ENCODE assay signal across 8 cellular contexts in the genomic region with DNA sequence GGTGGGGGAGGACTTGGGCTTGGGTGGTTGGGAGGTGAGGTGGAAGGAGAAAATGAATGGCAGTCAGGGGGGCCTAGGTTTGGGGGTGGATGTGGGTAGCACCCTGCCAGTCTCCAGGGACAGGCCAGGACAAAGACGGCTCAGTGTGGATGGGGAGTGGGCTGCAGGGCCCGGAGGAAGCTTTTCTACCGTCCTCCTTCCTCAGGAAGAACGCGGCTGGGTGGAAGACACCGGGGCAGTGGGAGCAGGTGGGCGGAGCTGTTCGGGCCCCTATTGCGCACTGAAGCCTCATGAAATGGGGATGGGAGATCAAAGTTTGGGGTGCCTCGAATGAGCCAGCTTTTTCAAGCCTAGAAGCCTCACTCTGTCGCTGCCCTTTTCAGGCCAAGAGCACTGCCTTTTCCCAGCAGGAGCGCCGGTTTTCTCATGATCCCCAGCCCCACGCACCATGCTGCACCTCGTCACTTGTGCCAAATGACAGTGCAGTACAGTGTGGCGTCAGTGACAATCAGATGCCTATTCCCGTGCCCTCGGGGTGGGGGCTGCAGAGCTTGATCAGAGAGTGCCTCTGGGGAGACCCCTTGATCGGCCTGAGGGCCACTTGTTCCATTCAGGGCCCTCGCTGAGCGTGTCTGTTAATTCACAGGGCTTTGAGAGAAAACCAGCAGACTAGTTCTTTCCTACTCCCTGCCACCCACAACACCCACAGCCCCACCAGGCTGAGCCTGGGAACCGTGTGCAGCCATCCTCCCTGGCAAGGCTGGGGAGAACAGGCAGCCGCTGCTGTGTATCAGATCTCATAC. TPM values are rescaled to one million over a fixed set of nuclear protein-coding genes. Genes with fewer than 3 reads are reported as not detected.
A peak's percentile ranks its signal among the peaks of the same experiment; 100 is the strongest.
DNase-seq lines count a peak whose midpoint lies in the region; ATAC-seq, FAIRE-seq and TF ChIP-seq lines count a peak whose summit lies in the region.

No MANE protein-coding gene starts in this region.

- no peak for DNase-seq in CD4-positive, CD25-positive, alpha-beta regulatory T cell
- DNase-seq in OCI-LY7 (ENCODE audit: low spot score): no peak
- no peak for DNase-seq in bronchial epithelial cell (ENCODE audit: low read depth)
- DNase-seq in mesendoderm: no peak
- no peak for DNase-seq in stimulated activated naive B cell treated with anti-CD40 and anti-IgM and Interleukin-4, amounts not matched to agents 10 μg/mL and 1 μg/mL and 100 μg/mL, for 72 hours
- DNase-seq in T-helper 9 cell: no peak
- DNase-seq in NCI-H146 (lab: John Stamatoyannopoulos, UW): no peak

- peak overlapping the region; percentile 99 for H3K27ac ChIP-seq in CD4-positive, CD25-positive, alpha-beta regulatory T cell (ENCODE audit: insufficient read depth, low read length, poor library complexity, severe bottlenecking)
- H3K27ac ChIP-seq in OCI-LY7 (ENCODE audit: low read depth, low read length, poor library complexity, severe bottlenecking) (peak overlapping the region; percentile 80), mesendoderm (ENCODE audit: low read depth, low read length) (no peak overlapping the region)

- H2BK120ac ChIP-seq in mesendoderm (ENCODE audit: low read depth, low read length): no peak overlapping the region

- peaks cover 19% of the 10 kb centered on the region for H3K36me3 Mint-ChIP-seq in CD4-positive, CD25-positive, alpha-beta regulatory T cell
- H3K36me3 Mint-ChIP-seq in stimulated activated naive B cell treated with anti-CD40 and anti-IgM and Interleukin-4, amounts not matched to agents 10 μg/mL and 1 μg/mL and 100 μg/mL, for 72 hours: peaks cover 31 to 45% of the 10 kb centered on the region in 2 donors

- H4K20me1 ChIP-seq in OCI-LY7 (ENCODE audit: insufficient read depth, low read length): peaks cover 17% of the 10 kb centered on the region

- BruUV-seq in OCI-LY7 (replicated peaks; lab: Mats Ljungman, UMichigan): no TSS peak

- peaks cover 28% of the 10 kb centered on the region for H3K79me1 ChIP-seq in mesendoderm (ENCODE audit: low read length)

- FAIRE-seq in bronchial epithelial cell (lab: Jason Lieb, UNC): no peak

- H3K27me3 Mint-ChIP-seq in CD4-positive, CD25-positive, alpha-beta regulatory T cell: peaks cover 19% of the 10 kb centered on the region
- no peaks in the 10 kb centered on the region for H3K27me3 Mint-ChIP-seq in stimulated activated naive B cell treated with anti-CD40 and anti-IgM and Interleukin-4, amounts not matched to agents 10 μg/mL and 1 μg/mL and 100 μg/mL, for 72 hours

- H3K36me3 ChIP-seq in CD4-positive, CD25-positive, alpha-beta regulatory T cell (ENCODE audit: control insufficient read depth, insufficient read depth, low read length): peaks cover 25% of the 10 kb centered on the region
- H3K36me3 ChIP-seq in OCI-LY7 (ENCODE audit: insufficient read depth, low read length): peaks cover 25% of the 10 kb centered on the region
- peaks cover 17% of the 10 kb centered on the region for H3K36me3 ChIP-seq in bronchial epithelial cell (ENCODE audit: control insufficient read depth, insufficient read depth, low read length)
- H3K36me3 ChIP-seq in mesendoderm (ENCODE audit: control insufficient read depth, insufficient read depth, low read length): peaks cover 10% of the 10 kb centered on the region

- peaks cover 6 to 9% of the 10 kb centered on the region in 2 experiments for H3K9me3 ChIP-seq in CD4-positive, CD25-positive, alpha-beta regulatory T cell (ENCODE audit: control insufficient read depth in 2 of 2, low read length in 2 of 2)
- H3K9me3 ChIP-seq in OCI-LY7 (ENCODE audit: low read length): peaks cover 24% of the 10 kb centered on the region

- peaks cover 38% of the 10 kb centered on the region for H3K4me1 ChIP-seq in CD4-positive, CD25-positive, alpha-beta regulatory T cell (ENCODE audit: control insufficient read depth, insufficient read depth, low read length, poor library complexity, severe bottlenecking)
- H3K4me1 ChIP-seq in OCI-LY7 (ENCODE audit: insufficient read depth, low read length, poor library complexity, severe bottlenecking) (peaks cover 31% of the 10 kb centered on the region), mesendoderm (ENCODE audit: control insufficient read depth, low read depth, low read length) (peaks cover 11% of the 10 kb centered on the region)

- TF ChIP-seq CTCF in OCI-LY7 (conservative IDR thresholded peaks at IDR 0.05; ENCODE audit: low read length) (no peak), bronchial epithelial cell (IDR thresholded peaks at IDR 0.05; ENCODE audit: insufficient read depth, low read length, severe bottlenecking) (no peak)

- CTCF ChIA-PET in OCI-LY7 (lab: Charles Lee; ENCODE audit: unreplicated experiment): interaction anchor here (1.1 kb wide), 1 partner anchor 9 kb away, joined by 4 read pairs; no protein-coding TSS in a partner anchor

- peak overlapping the region; percentile 96 for H3K56ac ChIP-seq in mesendoderm (ENCODE audit: low read length)

- no peak overlapping the region for H2AK5ac ChIP-seq in mesendoderm (ENCODE audit: low read length)

- peak overlapping the region; percentile 93 to 97 (median 93) for H3K27ac Mint-ChIP-seq in CD4-positive, CD25-positive, alpha-beta regulatory T cell
- H3K27ac Mint-ChIP-seq in stimulated activated naive B cell treated with anti-CD40 and anti-IgM and Interleukin-4, amounts not matched to agents 10 μg/mL and 1 μg/mL and 100 μg/mL, for 72 hours: peak overlapping the region; percentile 93

- no CpG with 5 or more reads among the region's 23 CpGs for WGBS in mesendoderm (ENCODE audit: extremely low coverage, insufficient coverage, low lambda C conversion rate)

- intact Hi-C loops in OCI-LY7 (cut with micrococcal nuclease; ENCODE audit: unreplicated experiment): no loop called here

- peak overlapping the region; percentile 97 to 100 (median 99) for H3K4me3 Mint-ChIP-seq in CD4-positive, CD25-positive, alpha-beta regulatory T cell
- peak overlapping the region; percentile 96 to 99 for H3K4me3 Mint-ChIP-seq in stimulated activated naive B cell treated with anti-CD40 and anti-IgM and Interleukin-4, amounts not matched to agents 10 μg/mL and 1 μg/mL and 100 μg/mL, for 72 hours

- no peak overlapping the region for H2BK15ac ChIP-seq in mesendoderm (replicated peaks; ENCODE audit: low read depth)

- peaks cover 14 to 57% (median 22%) of the 10 kb centered on the region in 4 donors for H3K4me1 Mint-ChIP-seq in CD4-positive, CD25-positive, alpha-beta regulatory T cell
- peaks cover 29 to 40% of the 10 kb centered on the region in 2 donors for H3K4me1 Mint-ChIP-seq in stimulated activated naive B cell treated with anti-CD40 and anti-IgM and Interleukin-4, amounts not matched to agents 10 μg/mL and 1 μg/mL and 100 μg/mL, for 72 hours

- H3K27me3 ChIP-seq in CD4-positive, CD25-positive, alpha-beta regulatory T cell (ENCODE audit: control insufficient read depth, insufficient read depth, low read length): no peaks in the 10 kb centered on the region
- H3K27me3 ChIP-seq in bronchial epithelial cell (ENCODE audit: control insufficient read depth, insufficient read depth, low read length) (no peaks in the 10 kb centered on the region), mesendoderm (ENCODE audit: insufficient read depth, low read length, poor library complexity) (no peaks in the 10 kb centered on the region)

- peak overlapping the region; percentile 80 for H3K4me3 ChIP-seq in CD4-positive, CD25-positive, alpha-beta regulatory T cell (ENCODE audit: low read depth, low read length)
- H3K4me3 ChIP-seq in OCI-LY7 (ENCODE audit: low read depth, low read length, poor library complexity, severe bottlenecking): peak overlapping the region; percentile 96
- H3K4me3 ChIP-seq in bronchial epithelial cell (ENCODE audit: low read depth, low read length): peak overlapping the region; percentile 97
- H3K4me3 ChIP-seq in mesendoderm (ENCODE audit: low read length): peak overlapping the region; percentile 99

- H3K18ac ChIP-seq in mesendoderm (ENCODE audit: low read length): peak overlapping the region; percentile 99

- H3K9me3 Mint-ChIP-seq in CD4-positive, CD25-positive, alpha-beta regulatory T cell: peaks cover 0 to 10% (median 5%) of the 10 kb centered on the region in 7 donors
- H3K9me3 Mint-ChIP-seq in stimulated activated naive B cell treated with anti-CD40 and anti-IgM and Interleukin-4, amounts not matched to agents 10 μg/mL and 1 μg/mL and 100 μg/mL, for 72 hours: peaks cover 10% of the 10 kb centered on the region in 2 donors

- no peak overlapping the region for H4K8ac ChIP-seq in mesendoderm (ENCODE audit: low read depth, low read length)

- H4K5ac ChIP-seq in mesendoderm (ENCODE audit: low read length): no peak overlapping the region

- ATAC-seq in CD4-positive, CD25-positive, alpha-beta regulatory T cell (ENCODE audit: low read depth in 2 of 2): no peak
- ATAC-seq in stimulated activated naive B cell treated with anti-CD40 and anti-IgM and Interleukin-4, amounts not matched to agents 10 μg/mL and 1 μg/mL and 100 μg/mL, for 72 hours (replicated peaks): no peak
- ATAC-seq in GM18520 (IDR thresholded peaks at IDR 0.05; ENCODE audit: unreplicated experiment): no peak

- H3K79me2 ChIP-seq in OCI-LY7 (ENCODE audit: insufficient read depth, low read depth, low read length) (peaks cover 40% of the 10 kb centered on the region), mesendoderm (ENCODE audit: control insufficient read depth, insufficient read depth, low read length) (peaks cover 51% of the 10 kb centered on the region)

- POLR2A ChIA-PET in OCI-LY7 (lab: Charles Lee): interaction anchor here (2.9 kb wide), 1 partner anchor 10 kb away, joined by 16 read pairs; no protein-coding TSS in a partner anchor

- H3K4me2 ChIP-seq in OCI-LY7 (ENCODE audit: low read length) (peak overlapping the region; percentile 84), mesendoderm (ENCODE audit: low read length) (peak overlapping the region; percentile 79)

- peak overlapping the region; percentile 99 for H3K9ac ChIP-seq in mesendoderm (ENCODE audit: low read length)

- no peak overlapping the region for H3K4ac ChIP-seq in mesendoderm (ENCODE audit: low read depth, low read length)

- H2BK5ac ChIP-seq in mesendoderm (ENCODE audit: low read length): no peak overlapping the region

- H3K23ac ChIP-seq in mesendoderm (ENCODE audit: low read length): peak overlapping the region; percentile 56

- no peak overlapping the region for H2AFZ ChIP-seq in OCI-LY7 (ENCODE audit: low read length)

- no peaks in the 10 kb centered on the region for H3K9me2 ChIP-seq in OCI-LY7 (ENCODE audit: insufficient read depth, low read length)

RNA-seq across cellular contexts. Expression of a gene that starts 1.5 kb away (rescaled TPM):
- 286 TPM for total RNA-seq in CD4-positive, CD25-positive, alpha-beta regulatory T cell
- polyA plus RNA-seq in CD4-positive, CD25-positive, alpha-beta regulatory T cell: 100 to 1,000 TPM; 207 to 361 (median 286) TPM
- total RNA-seq in OCI-LY7 (2014; rRNA removed; shearing (Covaris generic)): 175 and 205 TPM in 2 replicates
- 198 and 246 TPM in 2 replicates for total RNA-seq in OCI-LY7 (2022)
- total RNA-seq in bronchial epithelial cell: 79.8 and 106 TPM in 2 replicates
- polyA plus RNA-seq in mesendoderm (2013, experiment 1 of 2): 240 TPM
- 237 TPM for polyA plus RNA-seq in mesendoderm (2013, experiment 2 of 2)

RNA-seq across cellular contexts. Expression of a gene that starts 22.3 kb away (rescaled TPM):
- 8.6 TPM for total RNA-seq in CD4-positive, CD25-positive, alpha-beta regulatory T cell
- 10 to 100 TPM in 2 of 4 donors, 1 to 10 TPM in 1, under 1 TPM in 1; 0.31 to 16.8 (median 10.1) TPM for polyA plus RNA-seq in CD4-positive, CD25-positive, alpha-beta regulatory T cell
- 0.25 and 0.26 TPM in 2 replicates for total RNA-seq in OCI-LY7 (2014; rRNA removed; shearing (Covaris generic))
- total RNA-seq in OCI-LY7 (2022) (not detected in 2 replicates), bronchial epithelial cell (0.26 TPM in 1 of 2 replicates, not detected in the other)
- not detected for polyA plus RNA-seq in mesendoderm (2013, experiment 1 of 2)
- not detected for polyA plus RNA-seq in mesendoderm (2013, experiment 2 of 2)

RNA-seq across cellular contexts. Expression of a gene that starts 33.4 kb away (rescaled TPM):
- total RNA-seq in CD4-positive, CD25-positive, alpha-beta regulatory T cell: not detected
- polyA plus RNA-seq in CD4-positive, CD25-positive, alpha-beta regulatory T cell: 10 to 100 TPM in 1 of 4 donors, 1 to 10 TPM in 2, not detected in 1; 6.8 to 15.7 (median 8.6) TPM
- not detected in 2 replicates for total RNA-seq in OCI-LY7 (2014; rRNA removed; shearing (Covaris generic))
- total RNA-seq in OCI-LY7 (2022) (not detected in 2 replicates), bronchial epithelial cell (not detected in 2 replicates)
- not detected for polyA plus RNA-seq in mesendoderm (2013, experiment 1 of 2)
- 1.2 TPM for polyA plus RNA-seq in mesendoderm (2013, experiment 2 of 2)

RNA-seq across cellular contexts. Expression of a gene that starts 58.4 kb away (rescaled TPM):
- total RNA-seq in CD4-positive, CD25-positive, alpha-beta regulatory T cell: not detected
- not detected for polyA plus RNA-seq in CD4-positive, CD25-positive, alpha-beta regulatory T cell
- total RNA-seq in OCI-LY7 (2014; rRNA removed; shearing (Covaris generic)): 0.10 and 0.44 TPM in 2 replicates
- total RNA-seq in OCI-LY7 (2022) (not detected in 2 replicates), bronchial epithelial cell (under 0.01 and 0.13 TPM in 2 replicates)
- 0.41 TPM for polyA plus RNA-seq in mesendoderm (2013, experiment 1 of 2)
- 0.42 TPM for polyA plus RNA-seq in mesendoderm (2013, experiment 2 of 2)
